ENCODE assay signal across 16 cellular contexts in genomic region chr9:134707731-134708671, GRCh38.
DNase-seq lines count a peak whose midpoint lies in the region; ATAC-seq, FAIRE-seq and TF ChIP-seq lines count a peak whose summit lies in the region.
"Had no signal": no experiment of that assay in that cellular context is flagged by ENCODE, and none has a peak within 500 bp of the region (broad histone marks: within the 10 kb centered on the region; RNA-seq: fewer than 3 reads in every experiment).

No MANE protein-coding gene starts in this region.

- H3K4me1 ChIP-seq in IMR-90 (ENCODE audit: control insufficient read depth, insufficient read depth, low read length) (peaks cover 24% of the 10 kb centered on the region), mesenchymal stem cell (ENCODE audit: control insufficient read depth, insufficient read depth, low read depth, low read length) (peaks cover 42% of the 10 kb centered on the region), stomach (peaks cover 33 to 90% (median 58%) of the 10 kb centered on the region in 4 donors), suprapubic skin (peaks cover 21% of the 10 kb centered on the region)

- H3K56ac ChIP-seq in IMR-90 (ENCODE audit: extremely low read depth, insufficient read depth, low read length): no peak overlapping the region

- TF ChIP-seq POLR2A in IMR-90 (IDR thresholded peaks at IDR 0.05; ENCODE audit: low read depth, low read length) (no peak), stomach (IDR thresholded peaks at IDR 0.05) (no peak), GM12892 (IDR thresholded peaks at IDR 0.05; ENCODE audit: low read depth, low read length) (no peak), suprapubic skin (IDR thresholded peaks at IDR 0.05) (no peak)

- H2AK9ac ChIP-seq in IMR-90 (replicated peaks; ENCODE audit: low read depth, low read length, poor library complexity): no peak overlapping the region

- H2AFZ ChIP-seq in IMR-90 (replicated peaks; ENCODE audit: low read length, poor library complexity) (no peak overlapping the region), mesenchymal stem cell (ENCODE audit: low read depth, low read length) (no peak overlapping the region)
- H2AFZ ChIP-seq: GM23338 had no signal

- H2BK120ac ChIP-seq in IMR-90 (ENCODE audit: low read depth, low read length): no peak overlapping the region
- H2BK120ac ChIP-seq in mesenchymal stem cell (ENCODE audit: low read depth, low read length): peak overlapping the region; percentile 8

- H3K4me3 Mint-ChIP-seq in activated T-cell treated with anti-CD3 and anti-CD28 coated beads, Interleukin-2, amount 50 U/mL, for 72 hours: no peak overlapping the region
- H3K4me3 Mint-ChIP-seq: CD14-positive monocyte; GM23338; natural killer cell treated with Interleukin-12 subunit alpha and Interleukin-12 subunit beta and Interleukin-15 and Interleukin-18, amount 100 ng/mL, for 72 hours had no signal

- H3K36me3 Mint-ChIP-seq in activated T-cell treated with anti-CD3 and anti-CD28 coated beads, Interleukin-2, amount 50 U/mL, for 72 hours (ENCODE audit: insufficient read depth in 2 of 2): no peaks in the 10 kb centered on the region
- H3K36me3 Mint-ChIP-seq: CD14-positive monocyte; natural killer cell treated with Interleukin-12 subunit alpha and Interleukin-12 subunit beta and Interleukin-15 and Interleukin-18, amount 100 ng/mL, for 72 hours had no signal

- H3K9ac ChIP-seq in IMR-90 (ENCODE audit: low read depth, low read length) (no peak overlapping the region), mesenchymal stem cell (ENCODE audit: low read length) (peak overlapping the region; percentile 79)
- H3K9ac ChIP-seq: KMS-11 had no signal

- H2BK5ac ChIP-seq in IMR-90 (ENCODE audit: low read depth, low read length, poor library complexity, severe bottlenecking) (no peak overlapping the region), mesenchymal stem cell (ENCODE audit: low read depth, low read length, poor library complexity, severe bottlenecking) (no peak overlapping the region)

- intact Hi-C loops in IMR-90 (cut with micrococcal nuclease): loop anchor here (2.0 kb wide), 1 partner anchor 31 kb away; no protein-coding TSS in a partner anchor
- intact Hi-C loops in stomach (cut with DNase I; ENCODE audit: low total_unique reads): no loop called here

- H3K4ac ChIP-seq in IMR-90 (ENCODE audit: low read depth, low read length) (no peak overlapping the region), mesenchymal stem cell (ENCODE audit: low read depth in 1 of 2, low read length in 2 of 2) (peak overlapping the region; percentile 63 to 80)

- TF ChIP-seq EP300 in stomach (IDR thresholded peaks at IDR 0.05) (no peak), suprapubic skin (IDR thresholded peaks at IDR 0.05) (no peak)

- BruUV-seq in IMR-90 (replicated peaks; lab: Mats Ljungman, UMichigan): no TSS peak

- no peak overlapping the region for H2AK5ac ChIP-seq in IMR-90 (ENCODE audit: low read depth, low read length)
- H2AK5ac ChIP-seq in mesenchymal stem cell (ENCODE audit: low read length, severe bottlenecking): peak overlapping the region; percentile 33

- peaks cover 67% of the 10 kb centered on the region for H3K36me3 ChIP-seq in IMR-90 (ENCODE audit: control insufficient read depth, insufficient read depth, low read length)
- peaks cover 73% of the 10 kb centered on the region for H3K36me3 ChIP-seq in brain microvascular endothelial cell (replicated peaks)
- H3K36me3 ChIP-seq in mesenchymal stem cell (ENCODE audit: control insufficient read depth in 1 of 2, insufficient read depth in 2 of 2, low read depth in 1 of 2, low read length in 2 of 2): peaks cover 34 to 67% of the 10 kb centered on the region in 2 experiments
- no peaks in the 10 kb centered on the region for H3K36me3 ChIP-seq in stomach
- H3K36me3 ChIP-seq in suprapubic skin: no peaks in the 10 kb centered on the region

- 86% methylated on average over 14 of the region's 32 CpGs; no CpG with 5 or more reads in 1 of the 2 experiments for WGBS in IMR-90 (ENCODE audit: extremely low coverage in 2 of 2, insufficient read length in 1 of 2), 2 experiments
- 92% methylated on average over 32 of the region's 32 CpGs for WGBS in mesenchymal stem cell
- WGBS in stomach, 5 donors: 66 to 83% (median 75%) methylated on average over 21 to 32 of the region's 32 CpGs
- WGBS in suprapubic skin: 81% methylated on average over 7 of the region's 32 CpGs

- H4K91ac ChIP-seq in IMR-90 (ENCODE audit: insufficient read depth, low read depth, low read length) (no peak overlapping the region), mesenchymal stem cell (ENCODE audit: low read length) (peak overlapping the region; percentile 87)

- H3K9me1 ChIP-seq in IMR-90 (ENCODE audit: insufficient read depth, low read length): peaks cover 10% of the 10 kb centered on the region

- H3K4me3 ChIP-seq in IMR-90 (ENCODE audit: insufficient read depth, low read depth, low read length) (no peak overlapping the region), brain microvascular endothelial cell (ENCODE audit: low read depth, low read length) (no peak overlapping the region), mesenchymal stem cell (ENCODE audit: insufficient read depth in 1 of 2, low read depth in 1 of 2, low read length in 2 of 2) (no peak overlapping the region), stomach (no peak overlapping the region), suprapubic skin (no peak overlapping the region)
- H3K4me3 ChIP-seq: GM23338 had no signal

- peaks cover 0 to 1% of the 10 kb centered on the region in 2 donors for H3K9me3 Mint-ChIP-seq in activated T-cell treated with anti-CD3 and anti-CD28 coated beads, Interleukin-2, amount 50 U/mL, for 72 hours
- H3K9me3 Mint-ChIP-seq: natural killer cell treated with Interleukin-12 subunit alpha and Interleukin-12 subunit beta and Interleukin-15 and Interleukin-18, amount 100 ng/mL, for 72 hours had no signal

- H2BK12ac ChIP-seq in mesenchymal stem cell (ENCODE audit: low read length in 2 of 2): peak overlapping the region; percentile 14 to 88

- FAIRE-seq in GM12892 (lab: Jason Lieb, UNC): no peak
- FAIRE-seq: frontal cortex, GM12891 had no signal

- TF ChIP-seq RAD21 in IMR-90 (IDR thresholded peaks at IDR 0.05; ENCODE audit: low read length): no peak

- ATAC-seq in IMR-90 (ENCODE audit: low read depth) (no peak), HG03045 (IDR thresholded peaks at IDR 0.05; ENCODE audit: unreplicated experiment) (no peak)
- ATAC-seq in activated T-cell treated with anti-CD3 and anti-CD28 coated beads, Interleukin-2, amount 50 U/mL, for 72 hours (replicated peaks in 1 of 2): no peak
- ATAC-seq: natural killer cell treated with Interleukin-12 subunit alpha and Interleukin-12 subunit beta and Interleukin-15 and Interleukin-18, amount 100 ng/mL, for 72 hours had no signal

- no peaks in the 10 kb centered on the region for H3K4me1 Mint-ChIP-seq in activated T-cell treated with anti-CD3 and anti-CD28 coated beads, Interleukin-2, amount 50 U/mL, for 72 hours (ENCODE audit: low read depth)
- H3K4me1 Mint-ChIP-seq: CD14-positive monocyte, GM23338 had no signal

- H4K20me1 ChIP-seq in IMR-90 (ENCODE audit: insufficient read depth, low read length): peaks cover 92% of the 10 kb centered on the region

- no peak for TF ChIP-seq CTCF in IMR-90 (conservative IDR thresholded peaks at IDR 0.05; ENCODE audit: low read depth, low read length)
- TF ChIP-seq CTCF in brain microvascular endothelial cell (IDR thresholded peaks at IDR 0.05; ENCODE audit: low read depth, low read length, missing control alignments): no peak
- TF ChIP-seq CTCF in stomach (IDR thresholded peaks at IDR 0.05): no peak
- TF ChIP-seq CTCF in suprapubic skin (IDR thresholded peaks at IDR 0.05): no peak

- no peaks in the 10 kb centered on the region for H3K27me3 Mint-ChIP-seq in activated T-cell treated with anti-CD3 and anti-CD28 coated beads, Interleukin-2, amount 50 U/mL, for 72 hours (ENCODE audit: low read depth)

- H3K9me3 ChIP-seq in IMR-90 (ENCODE audit: control insufficient read depth, insufficient read depth, low read length): no peaks in the 10 kb centered on the region
- no peaks in the 10 kb centered on the region for H3K9me3 ChIP-seq in mesenchymal stem cell (ENCODE audit: control insufficient read depth, low read length)
- no peaks in the 10 kb centered on the region for H3K9me3 ChIP-seq in stomach
- no peaks in the 10 kb centered on the region for H3K9me3 ChIP-seq in suprapubic skin

- H3K27me3 ChIP-seq in IMR-90 (ENCODE audit: control insufficient read depth, insufficient read depth, low read length): no peaks in the 10 kb centered on the region
- H3K27me3 ChIP-seq in brain microvascular endothelial cell (replicated peaks): no peaks in the 10 kb centered on the region
- H3K27me3 ChIP-seq in mesenchymal stem cell (ENCODE audit: control insufficient read depth in 1 of 2, insufficient read depth in 1 of 2, low read length in 2 of 2): no peaks in the 10 kb centered on the region
- H3K27me3 ChIP-seq in stomach: no peaks in the 10 kb centered on the region
- H3K27me3 ChIP-seq in suprapubic skin: peaks cover 38% of the 10 kb centered on the region

- no peak overlapping the region for H4K5ac ChIP-seq in IMR-90 (ENCODE audit: low read depth, low read length)

- no peak overlapping the region for H3K27ac Mint-ChIP-seq in activated T-cell treated with anti-CD3 and anti-CD28 coated beads, Interleukin-2, amount 50 U/mL, for 72 hours
- H3K27ac Mint-ChIP-seq: CD14-positive monocyte; GM23338; natural killer cell treated with Interleukin-12 subunit alpha and Interleukin-12 subunit beta and Interleukin-15 and Interleukin-18, amount 100 ng/mL, for 72 hours had no signal

- dilution Hi-C loops in IMR-90 (cut with HindIII; ENCODE audit: low sequenced_read_pairs, unreplicated experiment): no loop called here

- no peak overlapping the region for H3K4me2 ChIP-seq in IMR-90 (ENCODE audit: low read depth, low read length)
- H3K4me2 ChIP-seq in mesenchymal stem cell (ENCODE audit: low read length, poor library complexity, severe bottlenecking): no peak overlapping the region
- H3K4me2 ChIP-seq: GM23338, KMS-11 had no signal

- POLR2A ChIA-PET in IMR-90 (lab: Charles Lee; ENCODE audit: unreplicated experiment): no interaction called here

- no peak overlapping the region for H2BK15ac ChIP-seq in IMR-90 (ENCODE audit: low read depth, low read length)
- H2BK15ac ChIP-seq in mesenchymal stem cell (ENCODE audit: low read depth, poor library complexity, severe bottlenecking): peak overlapping the region; percentile 73

- H3K27ac ChIP-seq in IMR-90 (ENCODE audit: insufficient read depth, low read length) (peak overlapping the region; percentile 28; the same call in 1 of the 2 replicates), brain microvascular endothelial cell (peak overlapping the region; percentile 40), mesenchymal stem cell (ENCODE audit: low read length, poor library complexity, severe bottlenecking) (peak overlapping the region; percentile 14), stomach (peak overlapping the region; percentile 44 to 93 (median 85)), suprapubic skin (no peak overlapping the region)
- H3K27ac ChIP-seq: KMS-11 had no signal

- CTCF ChIA-PET in IMR-90 (lab: Yijun Ruan, JAX): no interaction called here

- in situ Hi-C loops in IMR-90 (cut with MboI; ENCODE audit: low sequenced_read_pairs) (no loop called here), brain microvascular endothelial cell (cut with HindIII; ENCODE audit: low pct_ligation_motif_present, low sequenced_read_pairs) (no loop called here)

- no peak overlapping the region for H3K14ac ChIP-seq in IMR-90 (replicated peaks; ENCODE audit: low read depth, low read length)
- H3K14ac ChIP-seq in mesenchymal stem cell (ENCODE audit: low read length in 2 of 2): peak overlapping the region; percentile 9 to 96

- no peak overlapping the region for H3K18ac ChIP-seq in IMR-90 (ENCODE audit: low read depth, low read length)
- peak overlapping the region; percentile 76 to 93 for H3K18ac ChIP-seq in mesenchymal stem cell (ENCODE audit: low read depth in 1 of 2, low read length in 2 of 2)

- H4K8ac ChIP-seq in IMR-90 (ENCODE audit: low read depth in 2 of 2, low read length in 2 of 2) (no peak overlapping the region), mesenchymal stem cell (ENCODE audit: low read length) (peak overlapping the region; percentile 79)

- DNase-seq in IMR-90 (no peak), brain microvascular endothelial cell (no peak), mesenchymal stem cell (no peak), stomach (no peak), GM12892 (ENCODE audit: insufficient read length) (no peak), suprapubic skin (ENCODE audit: low spot score in 2 of 2) (no peak)
- DNase-seq in activated T-cell treated with anti-CD3 and anti-CD28 coated beads, Interleukin-2, amount 50 U/mL, for 72 hours: no peak
- DNase-seq: activated CD4-positive, CD25-positive, alpha-beta regulatory T cell; activated T-cell treated with anti-CD3 and anti-CD28 coated beads, Interleukin-2, amount 50 U/mL, for 1 hour had no signal

- H3K79me1 ChIP-seq in IMR-90 (ENCODE audit: low read depth in 1 of 2, low read length in 2 of 2): peaks cover 5 to 85% of the 10 kb centered on the region in 2 experiments
- H3K79me1 ChIP-seq in mesenchymal stem cell (replicated peaks; ENCODE audit: low read length, poor library complexity, severe bottlenecking): peaks cover 30% of the 10 kb centered on the region

- no peak overlapping the region for H3K23ac ChIP-seq in IMR-90 (ENCODE audit: low read depth, low read length)
- peak overlapping the region in 1 of 2 experiments; percentile 46 for H3K23ac ChIP-seq in mesenchymal stem cell (ENCODE audit: low read length in 2 of 2)

- H2BK20ac ChIP-seq in IMR-90 (ENCODE audit: low read depth, low read length): no peak overlapping the region
